In genomic region chr10:27998178-27998953, GRCh38 we compare ENCODE assay signal across 8 cellular contexts. TPM values are rescaled to one million over a fixed set of nuclear protein-coding genes. Genes with fewer than 3 reads are reported as not detected.
DNase-seq lines count a peak whose midpoint lies in the region; ATAC-seq and TF ChIP-seq lines count a peak whose summit lies in the region.

No MANE protein-coding gene starts in this region.

- H3K36me3 ChIP-seq in BJ (ENCODE audit: control insufficient read depth, insufficient read depth, low read length) (no peaks in the 10 kb centered on the region), BE2C (no peaks in the 10 kb centered on the region)

- peak overlapping the region; percentile 67 for H3K4me3 Mint-ChIP-seq in activated CD8-positive, alpha-beta memory T cell treated with anti-CD3 and anti-CD28 coated beads, Interleukin-2, amount 10 ng/mL, durations not matched to agents 7 days and 5 days
- H3K4me3 Mint-ChIP-seq in nephron = peak overlapping the region; percentile 88 to 93 (median 91)

- H3K27ac Mint-ChIP-seq in activated CD8-positive, alpha-beta memory T cell treated with anti-CD3 and anti-CD28 coated beads, Interleukin-2, amount 10 ng/mL, durations not matched to agents 7 days and 5 days = no peak overlapping the region
- peak overlapping the region; percentile 68 to 89 (median 73) for H3K27ac Mint-ChIP-seq in nephron

- TF ChIP-seq CTCF in BJ (IDR thresholded peaks at IDR 0.05; ENCODE audit: insufficient read depth, low read depth, low read length) (no peak), nephron (IDR thresholded peaks at IDR 0.05; ENCODE audit: unreplicated experiment in 3 of 3) (no peak), BE2C (IDR thresholded peaks at IDR 0.05; ENCODE audit: low read depth, low read length) (no peak)

- H3K36me3 Mint-ChIP-seq in activated CD8-positive, alpha-beta memory T cell treated with anti-CD3 and anti-CD28 coated beads, Interleukin-2, amount 10 ng/mL, durations not matched to agents 7 days and 5 days = no peaks in the 10 kb centered on the region
- H3K36me3 Mint-ChIP-seq in nephron (ENCODE audit: low read depth) = no peaks in the 10 kb centered on the region

- no peaks in the 10 kb centered on the region for H3K9me3 Mint-ChIP-seq in activated CD8-positive, alpha-beta memory T cell treated with anti-CD3 and anti-CD28 coated beads, Interleukin-2, amount 10 ng/mL, durations not matched to agents 7 days and 5 days (ENCODE audit: low read depth)
- peaks cover 2% of the 10 kb centered on the region for H3K9me3 Mint-ChIP-seq in nephron

- no peaks in the 10 kb centered on the region for H3K9me3 ChIP-seq in BE2C

- DNase-seq in BJ (ENCODE audit: low read depth) (no peak), HK-2 (ENCODE audit: unreplicated experiment) (peak; percentile 22), fibroblast of the conjunctiva (ENCODE audit: low read depth) (peak; percentile 8), BE2C (no peak), NCI-H2029 treated with DMSO at 0.1 percent for 48 hours (lab: John Stamatoyannopoulos, UW) (no peak)
- no peak for DNase-seq in activated CD8-positive, alpha-beta memory T cell treated with anti-CD3 and anti-CD28 coated beads, Interleukin-2, amount 10 ng/mL, durations not matched to agents 7 days and 5 days

- POLR2A ChIA-PET in BJ (lab: Charles Lee) = no interaction called here

- peaks cover 14% of the 10 kb centered on the region for H3K4me1 Mint-ChIP-seq in activated CD8-positive, alpha-beta memory T cell treated with anti-CD3 and anti-CD28 coated beads, Interleukin-2, amount 10 ng/mL, durations not matched to agents 7 days and 5 days
- H3K4me1 Mint-ChIP-seq in nephron = peaks cover 7% of the 10 kb centered on the region

- H3K4me3 ChIP-seq in BJ (ENCODE audit: low read depth, low read length) (peak overlapping the region; percentile 49), BE2C (ENCODE audit: low read depth, low read length) (no peak overlapping the region)

- H3K4me1 ChIP-seq in BE2C = no peaks in the 10 kb centered on the region

- H3K27me3 ChIP-seq in BJ (ENCODE audit: control insufficient read depth, insufficient read depth, low read length) (no peaks in the 10 kb centered on the region), BE2C (peaks cover 32% of the 10 kb centered on the region)

- CTCF ChIA-PET in BJ (lab: Yijun Ruan, JAX) = interaction anchor here (0.7 to 1.1 kb wide), 3 partner anchors 16 to 244 kb away, joined by 3 read pairs; no protein-coding TSS in a partner anchor
- CTCF ChIA-PET in activated CD8-positive, alpha-beta memory T cell treated with anti-CD3 and anti-CD28 coated beads, Interleukin-2, amount 10 ng/mL, durations not matched to agents 7 days and 5 days (lab: Charles Lee) = no interaction called here

- H3K27me3 Mint-ChIP-seq in activated CD8-positive, alpha-beta memory T cell treated with anti-CD3 and anti-CD28 coated beads, Interleukin-2, amount 10 ng/mL, durations not matched to agents 7 days and 5 days = peaks cover 55% of the 10 kb centered on the region
- H3K27me3 Mint-ChIP-seq in nephron (ENCODE audit: low read depth) = peaks cover 14% of the 10 kb centered on the region

- peak; percentile 78 for ATAC-seq in activated CD8-positive, alpha-beta memory T cell treated with anti-CD3 and anti-CD28 coated beads, Interleukin-2, amount 10 ng/mL, durations not matched to agents 7 days and 5 days
- ATAC-seq in HG02884 (IDR thresholded peaks at IDR 0.05; ENCODE audit: unreplicated experiment) = no peak

RNA-seq across cellular contexts. Expression of gene ODAD2, which starts 0.5 kb away (rescaled TPM):
- 3.9 and 7.5 TPM in 2 replicates for polyA plus RNA-seq in BJ (2011; rRNA removed)
- 7.0 and 7.3 TPM in 2 replicates for polyA minus RNA-seq in BJ (2011; rRNA and poly(A)+ RNA removed)
- not detected for total RNA-seq in activated CD8-positive, alpha-beta memory T cell treated with anti-CD3 and anti-CD28 coated beads, Interleukin-2, amount 10 ng/mL, durations not matched to agents 7 days and 5 days
- polyA plus RNA-seq in BE2C (2012; ENCODE audit: insufficient read depth, insufficient read length, low read depth) = not detected

Comparison
In these comparisons a context has a peak if more than half of its experiments do, and no peak if none do; other contexts are left out.
1. DNase-seq: peak in HK-2 (single experiment) and fibroblast of the conjunctiva (single experiment); none in BJ (single experiment), activated CD8-positive, alpha-beta memory T cell treated with anti-CD3 and anti-CD28 coated beads, Interleukin-2, amount 10 ng/mL, durations not matched to agents 7 days and 5 days (single experiment), BE2C (single experiment) and NCI-H2029 treated with DMSO at 0.1 percent for 48 hours (single experiment).